In genomic region chr1:7767176-7767575, GRCh38 we compare ENCODE assay signal across 24 cellular contexts. TPM values are rescaled to one million over a fixed set of nuclear protein-coding genes. Genes with fewer than 3 reads are reported as not detected.
DNase-seq lines count a peak whose midpoint lies in the region; TF ChIP-seq lines count a peak whose summit lies in the region.
"Had no signal": no experiment of that assay in that cellular context is flagged by ENCODE, and none has a peak within 500 bp of the region (broad histone marks: within the 10 kb centered on the region; RNA-seq: fewer than 3 reads in every experiment).

No MANE protein-coding gene starts in this region.

- peak overlapping the region; percentile 84 for H3K27ac Mint-ChIP-seq in dendritic cell treated with granulocyte-macrophage colony-stimulating factor and Interleukin-4, amounts not matched to agents 40 ng/mL and 50 ng/mL, for 4 days
- H3K27ac Mint-ChIP-seq: CD4-positive, alpha-beta memory T cell; CD4-positive, CD25-positive, alpha-beta regulatory T cell had no signal

- peak overlapping the region; percentile 31; the same call in 1 of the 2 replicates for H2AFZ ChIP-seq in OCI-LY7 (ENCODE audit: low read length)

- DNase-seq in OCI-LY7 (ENCODE audit: low spot score) (no peak), G401 (ENCODE audit: low spot score) (no peak), activated T-cell treated with anti-CD3 and anti-CD28 coated beads for 4 hours (no peak), caudate nucleus (lab: John Stamatoyannopoulos, UW) (no peak), NAMALWA (ENCODE audit: low spot score) (no peak)
- DNase-seq: 8988T; ACHN; BE2C; C1 segment of cervical spinal cord; CD4-positive, alpha-beta memory T cell; CD4-positive, CD25-positive, alpha-beta regulatory T cell; CD8-positive, alpha-beta memory T cell; COR-L47; DMS 273 treated with DMSO at 0.1 percent for 48 hours; DMS153; DMS53; DMS79; DND-41; EL; GF-D8 had no signal

- H3K4me2 ChIP-seq in OCI-LY7 (ENCODE audit: low read length): no peak overlapping the region
- H3K4me2 ChIP-seq: BLaER1 had no signal

- H3K79me2 ChIP-seq in OCI-LY7 (ENCODE audit: insufficient read depth, low read depth, low read length): peaks cover 7% of the 10 kb centered on the region; the same call in 1 of the 2 replicates

- H3K27ac ChIP-seq in OCI-LY7 (ENCODE audit: low read depth, low read length, poor library complexity, severe bottlenecking) (no peak overlapping the region), VCaP (peak overlapping the region; percentile 2; the same call in 1 of the 2 replicates), caudate nucleus (ENCODE audit: low read depth, low read length) (no peak overlapping the region)
- H3K27ac ChIP-seq: BLaER1 had no signal

- peaks cover 4% of the 10 kb centered on the region for H3K4me1 ChIP-seq in OCI-LY7 (ENCODE audit: insufficient read depth, low read length, poor library complexity, severe bottlenecking)
- H3K4me1 ChIP-seq: BE2C had no signal

- H3K9me3 ChIP-seq in OCI-LY7 (ENCODE audit: low read length): no peaks in the 10 kb centered on the region
- H3K9me3 ChIP-seq: BE2C, BLaER1 had no signal

- in situ Hi-C loops in G401 (cut with HindIII; ENCODE audit: low sequenced_read_pairs): no loop called here

- H3K9me3 Mint-ChIP-seq in dendritic cell treated with granulocyte-macrophage colony-stimulating factor and Interleukin-4, amounts not matched to agents 40 ng/mL and 50 ng/mL, for 4 days: peaks cover 8% of the 10 kb centered on the region
- H3K9me3 Mint-ChIP-seq: CD14-positive monocyte; CD4-positive, alpha-beta memory T cell; CD4-positive, CD25-positive, alpha-beta regulatory T cell; CD8-positive, alpha-beta memory T cell had no signal

- H3K27me3 Mint-ChIP-seq in dendritic cell treated with granulocyte-macrophage colony-stimulating factor and Interleukin-4, amounts not matched to agents 40 ng/mL and 50 ng/mL, for 4 days: no peaks in the 10 kb centered on the region

- H3K36me3 Mint-ChIP-seq in dendritic cell treated with granulocyte-macrophage colony-stimulating factor and Interleukin-4, amounts not matched to agents 40 ng/mL and 50 ng/mL, for 4 days (ENCODE audit: low read depth): peaks cover 24% of the 10 kb centered on the region

- TF ChIP-seq CTCF in OCI-LY7 (conservative IDR thresholded peaks at IDR 0.05; ENCODE audit: low read length): no peak
- no peak for TF ChIP-seq CTCF in VCaP (conservative IDR thresholded peaks at IDR 0.05)

- POLR2A ChIA-PET in OCI-LY7 (lab: Charles Lee): no interaction called here

- no peaks in the 10 kb centered on the region for H3K9me2 ChIP-seq in OCI-LY7 (ENCODE audit: insufficient read depth, low read length)

- BruUV-seq in OCI-LY7 (replicated peaks; lab: Mats Ljungman, UMichigan): no TSS peak

- CTCF ChIA-PET in OCI-LY7 (lab: Charles Lee; ENCODE audit: unreplicated experiment): no interaction called here

- H3K4me3 ChIP-seq in OCI-LY7 (ENCODE audit: low read depth, low read length, poor library complexity, severe bottlenecking): no peak overlapping the region
- H3K4me3 ChIP-seq: BLaER1 had no signal

- H4K20me1 ChIP-seq in OCI-LY7 (ENCODE audit: insufficient read depth, low read length): no peaks in the 10 kb centered on the region

- intact Hi-C loops in OCI-LY7 (cut with micrococcal nuclease; ENCODE audit: unreplicated experiment): no loop called here
- intact Hi-C loops in dendritic cell treated with granulocyte-macrophage colony-stimulating factor and Interleukin-4, amounts not matched to agents 40 ng/mL and 50 ng/mL, for 4 days (cut with micrococcal nuclease): no loop called here

- no peaks in the 10 kb centered on the region for H3K36me3 ChIP-seq in OCI-LY7 (ENCODE audit: insufficient read depth, low read length)
- H3K36me3 ChIP-seq: BE2C, BLaER1 had no signal

- H3K4me3 Mint-ChIP-seq in dendritic cell treated with granulocyte-macrophage colony-stimulating factor and Interleukin-4, amounts not matched to agents 40 ng/mL and 50 ng/mL, for 4 days: no peak overlapping the region
- H3K4me3 Mint-ChIP-seq: CD4-positive, alpha-beta memory T cell; CD8-positive, alpha-beta memory T cell had no signal

- peaks cover 27% of the 10 kb centered on the region for H3K4me1 Mint-ChIP-seq in dendritic cell treated with granulocyte-macrophage colony-stimulating factor and Interleukin-4, amounts not matched to agents 40 ng/mL and 50 ng/mL, for 4 days (ENCODE audit: low read depth)

RNA-seq across cellular contexts. Expression of gene VAMP3, which starts 3.9 kb away (rescaled TPM):
- 24.4 and 34.9 TPM in 2 replicates for total RNA-seq in OCI-LY7 (2014; rRNA removed; shearing (Covaris generic))
- 30.5 and 31.6 TPM in 2 replicates for total RNA-seq in OCI-LY7 (2022)
- total RNA-seq in G401 (2014; rRNA removed; shearing (Covaris generic)): 95.6 and 126 TPM in 2 replicates

RNA-seq across cellular contexts. Expression of gene PER3, which starts 16.9 kb away (rescaled TPM):
- 9.0 and 12.0 TPM in 2 replicates for total RNA-seq in OCI-LY7 (2014; rRNA removed; shearing (Covaris generic))
- 13.1 and 15.9 TPM in 2 replicates for total RNA-seq in OCI-LY7 (2022)
- 15.2 and 23.5 TPM in 2 replicates for total RNA-seq in G401 (2014; rRNA removed; shearing (Covaris generic))
